In the genomic region with DNA sequence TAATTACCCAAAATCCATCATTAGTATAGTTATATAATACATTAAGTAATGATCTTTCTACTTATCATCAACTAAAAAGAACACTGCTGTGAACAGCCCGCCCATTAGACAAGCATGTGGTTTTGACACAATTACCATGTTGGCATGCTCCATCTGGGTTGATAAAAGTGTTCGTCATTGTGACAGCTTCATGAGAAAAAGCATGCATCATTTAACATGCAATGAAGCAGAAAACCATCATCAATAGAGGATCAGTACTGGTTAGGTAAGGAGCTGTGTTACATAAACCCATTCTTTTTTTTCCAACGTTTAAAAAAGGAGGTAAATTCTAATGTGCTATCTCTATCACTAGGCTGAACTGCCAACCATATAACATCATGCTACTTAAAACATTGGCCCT, we compare ENCODE assay signal across 28 cellular contexts.
DNase-seq lines count a peak whose midpoint lies in the region; ATAC-seq and TF ChIP-seq lines count a peak whose summit lies in the region.
"Had no signal": no experiment of that assay in that cellular context is flagged by ENCODE, and none has a peak within 500 bp of the region (broad histone marks: within the 10 kb centered on the region; RNA-seq: fewer than 3 reads in every experiment).

No MANE protein-coding gene starts in this region.

- no peak for ATAC-seq in GM19351 (IDR thresholded peaks at IDR 0.05; ENCODE audit: unreplicated experiment)
- ATAC-seq: activated CD4-positive, alpha-beta T cell treated with anti-CD3 and anti-CD28 coated beads for 36 hours; body of pancreas; GM23338; naive thymus-derived CD8-positive, alpha-beta T cell; PC-3; psoas muscle; Right ventricle myocardium inferior; stimulated activated naive B cell treated with anti-CD40 and anti-IgM and Interleukin-4, amounts not matched to agents 10 μg/mL and 1 μg/mL and 100 μg/mL, for 72 hours had no signal

- DNase-seq in GM12865 (ENCODE audit: low read depth): peak; percentile 6
- DNase-seq in HEK293T (ENCODE audit: extremely low spot score): no peak
- peak; percentile 36 for DNase-seq in astrocyte of the cerebellum (ENCODE audit: low read depth)
- DNase-seq in renal cortical epithelial cell (ENCODE audit: low read depth): peak; percentile 89
- no peak for DNase-seq in activated CD4-positive, CD25-positive, alpha-beta regulatory T cell treated with anti-CD3 and anti-CD28 coated beads, Interleukin-2, amount 50 U/mL, for 72 hours
- DNase-seq in activated CD8-positive, alpha-beta memory T cell treated with anti-CD3 and anti-CD28 coated beads, Interleukin-2, amount 50 U/mL, for 4 hours: no peak
- DNase-seq: activated CD4-positive, alpha-beta T cell treated with anti-CD3 and anti-CD28 coated beads for 36 hours; activated CD8-positive, alpha-beta memory T cell treated with anti-CD3 and anti-CD28 coated beads for 24 hours; activated gamma-delta T cell treated with Interleukin-2 at 50 U/mL for 16 hours; activated T-cell treated with anti-CD3 and anti-CD28 coated beads, Interleukin-2, amount 50 U/mL, for 1 hour; body of pancreas; CD4-positive, alpha-beta T cell; dorsolateral prefrontal cortex; EL; midbrain; naive thymus-derived CD8-positive, alpha-beta T cell; NCI-H1436 treated with DMSO at 0.1 percent for 48 hours; NCI-H2107; NK-92 treated with Interleukin-12 subunit alpha and Interleukin-12 subunit beta, amount 100 ng/mL, for 24 hours; occipital lobe; PC-3; psoas muscle; stimulated activated CD4-positive, alpha-beta T cell treated with anti-CD3 and anti-CD28 coated beads, Interleukin-15, amount 100 ng/mL, for 24 hours; stimulated activated naive B cell treated with anti-CD40 and anti-IgM and Interleukin-4, amounts not matched to agents 10 μg/mL and 1 μg/mL and 100 μg/mL, for 72 hours had no signal

- no peak for TF ChIP-seq CTCF in GM12865 (IDR thresholded peaks at IDR 0.05; ENCODE audit: insufficient read depth, low read depth, low read length, missing control alignments)
- no peak for TF ChIP-seq CTCF in astrocyte of the cerebellum (IDR thresholded peaks at IDR 0.05; ENCODE audit: low read depth, low read length, missing control alignments)

- H3K4me3 ChIP-seq in GM12865 (ENCODE audit: low read depth, low read length) (no peak overlapping the region), astrocyte of the cerebellum (ENCODE audit: low read depth, low read length) (no peak overlapping the region)
- H3K4me3 ChIP-seq: body of pancreas, dorsolateral prefrontal cortex, GM23338, psoas muscle, suprapubic skin had no signal

- POLR2A ChIA-PET in HEK293T (lab: Yijun Ruan, JAX): no interaction called here

- CTCF ChIA-PET in HEK293T (lab: Yijun Ruan, JAX): no interaction called here

- in situ Hi-C loops in astrocyte of the cerebellum (cut with HindIII; ENCODE audit: low sequenced_read_pairs): no loop called here

TF ChIP-seq in HEK293T, 16 proteins besides CTCF, POLR2A, EP300 and RAD21:
- peak; percentile 49 for TF ChIP-seq L3MBTL2 (conservative IDR thresholded peaks at IDR 0.05)
- no peak for TF ChIP-seq FOXM1 (IDR thresholded peaks at IDR 0.05; ENCODE audit: borderline replicate concordance)
- TF ChIP-seq PKNOX1 (IDR thresholded peaks at IDR 0.05): peak; percentile 49; the same call in 1 of the 2 replicates

Comparison
In these comparisons a context has a peak if more than half of its experiments do, and no peak if none do; other contexts are left out.
1. DNase-seq: peak in GM12865 (single experiment), astrocyte of the cerebellum (single experiment) and renal cortical epithelial cell (single experiment); none in HEK293T (single experiment), activated CD4-positive, CD25-positive, alpha-beta regulatory T cell treated with anti-CD3 and anti-CD28 coated beads, Interleukin-2, amount 50 U/mL, for 72 hours (single experiment) and activated CD8-positive, alpha-beta memory T cell treated with anti-CD3 and anti-CD28 coated beads, Interleukin-2, amount 50 U/mL, for 4 hours (single experiment).